Comparison of ENCODE assay signal across 16 cellular contexts in genomic region chr7:69282941-69283340, GRCh38.
"Had no signal": no experiment of that assay in that cellular context is flagged by ENCODE, and none has a peak within 500 bp of the region (broad histone marks: within the 10 kb centered on the region; RNA-seq: fewer than 3 reads in every experiment).

No MANE protein-coding gene starts in this region.

- H3K36me3 ChIP-seq: prostate gland, sigmoid colon, tibial nerve had no signal

- DNase-seq: cerebellar nuclear complex; dermis blood vessel endothelial cell; erythroblast; foreskin keratinocyte; left colon; sigmoid colon; stimulated activated CD4-positive, alpha-beta T cell treated with anti-CD3 and anti-CD28 coated beads, Interleukin-2, amount 100 ng/mL, for 24 hours; stimulated activated CD4-positive, alpha-beta T cell treated with anti-CD3 and anti-CD28 coated beads, Interleukin-4, amount 100 ng/mL, for 4 hours; stimulated activated naive B cell treated with anti-CD40 and anti-IgM and Interleukin-4, amounts not matched to agents 10 μg/mL and 1 μg/mL and 100 μg/mL, for 72 hours; stimulated activated naive CD8-positive, alpha-beta T cell treated with anti-CD3 and anti-CD28 coated beads, Interleukin-15, amount 100 ng/mL, for 72 hours; testis had no signal

- H3K79me2 ChIP-seq: parathyroid adenoma had no signal

- H3K9me3 ChIP-seq: prostate gland, testis had no signal

- H3K4me1 ChIP-seq: foreskin keratinocyte, parathyroid adenoma, prostate gland, sigmoid colon, testis had no signal

- H3K27ac ChIP-seq: foreskin keratinocyte, parathyroid adenoma, prostate gland, testis had no signal

- H3K9ac ChIP-seq: parathyroid adenoma had no signal

- ATAC-seq: foreskin keratinocyte; left colon; natural killer cell treated with Interleukin-12 subunit alpha and Interleukin-12 subunit beta and Interleukin-15 and Interleukin-18, amount 100 ng/mL, for 72 hours; stimulated activated naive B cell treated with anti-CD40 and anti-IgM and Interleukin-4, amounts not matched to agents 10 μg/mL and 1 μg/mL and 100 μg/mL, for 72 hours; stimulated activated naive CD8-positive, alpha-beta T cell treated with anti-CD3 and anti-CD28 coated beads, Interleukin-15, amount 100 ng/mL, for 72 hours had no signal

- H3K27me3 ChIP-seq: foreskin keratinocyte, sigmoid colon, testis, tibial nerve had no signal

- H2AFZ ChIP-seq: parathyroid adenoma had no signal

- H3K4me3 ChIP-seq: prostate gland, sigmoid colon, skin epidermis, testis, tibial nerve had no signal
